9 cellular contexts compared by ENCODE assay signal in genomic region chr1:40703316-40703715, GRCh38. TPM values are rescaled to one million over a fixed set of nuclear protein-coding genes. Genes with fewer than 3 reads are reported as not detected.
A peak's percentile ranks its signal among the peaks of the same experiment; 100 is the strongest.
DNase-seq lines count a peak whose midpoint lies in the region; ATAC-seq and TF ChIP-seq lines count a peak whose summit lies in the region.
"Had no signal": no experiment of that assay in that cellular context is flagged by ENCODE, and none has a peak within 500 bp of the region (broad histone marks: within the 10 kb centered on the region; RNA-seq: fewer than 3 reads in every experiment).

No MANE protein-coding gene starts in this region.

- TF ChIP-seq POLR2A in body of pancreas (IDR thresholded peaks at IDR 0.05): no peak

- H3K4me3 Mint-ChIP-seq in CD4-positive, CD25-positive, alpha-beta regulatory T cell: no peak overlapping the region
- H3K4me3 Mint-ChIP-seq in IgD-negative memory B cell: peak overlapping the region in 1 of 4 donors; percentile 80
- H3K4me3 Mint-ChIP-seq in activated T-helper 17 cell treated with anti-CD3 and anti-CD28 coated beads, Interleukin-2, amount 50 U/mL, for 72 hours: no peak overlapping the region

- H3K4me1 ChIP-seq in CD4-positive, CD25-positive, alpha-beta regulatory T cell (ENCODE audit: control insufficient read depth, insufficient read depth, low read length, poor library complexity, severe bottlenecking): peaks cover 47% of the 10 kb centered on the region
- H3K4me1 ChIP-seq in body of pancreas: peaks cover 25% of the 10 kb centered on the region

- peaks cover 5% of the 10 kb centered on the region for H3K36me3 Mint-ChIP-seq in CD4-positive, CD25-positive, alpha-beta regulatory T cell
- H3K36me3 Mint-ChIP-seq in IgD-negative memory B cell: peaks cover 4% of the 10 kb centered on the region
- peaks cover 5% of the 10 kb centered on the region for H3K36me3 Mint-ChIP-seq in activated T-helper 17 cell treated with anti-CD3 and anti-CD28 coated beads, Interleukin-2, amount 50 U/mL, for 72 hours (ENCODE audit: low read depth)

- H3K27me3 ChIP-seq in CD4-positive, CD25-positive, alpha-beta regulatory T cell (ENCODE audit: control insufficient read depth, insufficient read depth, low read length): no peaks in the 10 kb centered on the region
- H3K27me3 ChIP-seq in body of pancreas: no peaks in the 10 kb centered on the region

- no peaks in the 10 kb centered on the region for H3K9me3 ChIP-seq in CD4-positive, CD25-positive, alpha-beta regulatory T cell (ENCODE audit: control insufficient read depth in 2 of 2, low read length in 2 of 2)
- H3K9me3 ChIP-seq in body of pancreas: no peaks in the 10 kb centered on the region

- DNase-seq in CD4-positive, CD25-positive, alpha-beta regulatory T cell: no peak
- no peak for DNase-seq in left colon
- no peak for DNase-seq in NCI-H526 (lab: John Stamatoyannopoulos, UW)
- DNase-seq in body of pancreas: no peak
- DNase-seq in amniotic stem cell (lab: John Stamatoyannopoulos, UW): no peak

- no peaks in the 10 kb centered on the region for H3K27me3 Mint-ChIP-seq in CD4-positive, CD25-positive, alpha-beta regulatory T cell
- H3K27me3 Mint-ChIP-seq in IgD-negative memory B cell: no peaks in the 10 kb centered on the region
- no peaks in the 10 kb centered on the region for H3K27me3 Mint-ChIP-seq in activated T-helper 17 cell treated with anti-CD3 and anti-CD28 coated beads, Interleukin-2, amount 50 U/mL, for 72 hours

- H3K4me1 Mint-ChIP-seq in CD4-positive, CD25-positive, alpha-beta regulatory T cell: peaks cover 41 to 72% (median 45%) of the 10 kb centered on the region in 4 donors
- peaks cover 36 to 52% (median 51%) of the 10 kb centered on the region in 3 donors for H3K4me1 Mint-ChIP-seq in IgD-negative memory B cell
- peaks cover 24% of the 10 kb centered on the region for H3K4me1 Mint-ChIP-seq in activated T-helper 17 cell treated with anti-CD3 and anti-CD28 coated beads, Interleukin-2, amount 50 U/mL, for 72 hours

- no peak for ATAC-seq in CD4-positive, CD25-positive, alpha-beta regulatory T cell (ENCODE audit: low read depth in 2 of 2)
- no peak for ATAC-seq in activated T-helper 17 cell treated with anti-CD3 and anti-CD28 coated beads, Interleukin-2, amount 50 U/mL, for 72 hours (replicated peaks)
- ATAC-seq in left colon: peak; percentile 24
- ATAC-seq in HG03565 (IDR thresholded peaks at IDR 0.05; ENCODE audit: unreplicated experiment): no peak
- ATAC-seq in body of pancreas: no peak

- no peaks in the 10 kb centered on the region for H3K36me3 ChIP-seq in CD4-positive, CD25-positive, alpha-beta regulatory T cell (ENCODE audit: control insufficient read depth, insufficient read depth, low read length)
- no peaks in the 10 kb centered on the region for H3K36me3 ChIP-seq in body of pancreas (replicated peaks in 1 of 2; ENCODE audit: insufficient read depth in 1 of 2, low read depth in 2 of 2)

- H3K4me3 ChIP-seq in CD4-positive, CD25-positive, alpha-beta regulatory T cell (ENCODE audit: low read depth, low read length): no peak overlapping the region
- H3K4me3 ChIP-seq in body of pancreas: no peak overlapping the region

- peak overlapping the region in 2 of 3 donors; percentile 63 to 82 for H3K27ac Mint-ChIP-seq in CD4-positive, CD25-positive, alpha-beta regulatory T cell
- H3K27ac Mint-ChIP-seq in IgD-negative memory B cell: peak overlapping the region in 2 of 3 donors; percentile 12 to 53
- H3K27ac Mint-ChIP-seq in activated T-helper 17 cell treated with anti-CD3 and anti-CD28 coated beads, Interleukin-2, amount 50 U/mL, for 72 hours: peak overlapping the region; percentile 41

- intact Hi-C loops in left colon (cut with DNase I, micrococcal nuclease): no loop called here
- intact Hi-C loops in body of pancreas (cut with DNase I): no loop called here

- H3K27ac ChIP-seq in CD4-positive, CD25-positive, alpha-beta regulatory T cell (ENCODE audit: insufficient read depth, low read length, poor library complexity, severe bottlenecking): no peak overlapping the region
- no peak overlapping the region for H3K27ac ChIP-seq in body of pancreas
- H3K27ac ChIP-seq: KMS-11 had no signal

- 81 to 90% methylated on average over 3 of the region's 3 CpGs for WGBS in body of pancreas, 2 donors

- no peak for TF ChIP-seq CTCF in body of pancreas (IDR thresholded peaks at IDR 0.05)

- peaks cover 0 to 1% (median 0%) of the 10 kb centered on the region in 7 donors for H3K9me3 Mint-ChIP-seq in CD4-positive, CD25-positive, alpha-beta regulatory T cell
- no peaks in the 10 kb centered on the region for H3K9me3 Mint-ChIP-seq in IgD-negative memory B cell
- H3K9me3 Mint-ChIP-seq in activated T-helper 17 cell treated with anti-CD3 and anti-CD28 coated beads, Interleukin-2, amount 50 U/mL, for 72 hours: no peaks in the 10 kb centered on the region

RNA-seq across cellular contexts. Expression of gene NFYC, which starts 11.8 kb away (rescaled TPM):
- total RNA-seq in CD4-positive, CD25-positive, alpha-beta regulatory T cell: 61.1 TPM
- 10 to 100 TPM; 51.2 to 59.0 (median 56.1) TPM for polyA plus RNA-seq in CD4-positive, CD25-positive, alpha-beta regulatory T cell
- 74.3 TPM for polyA plus RNA-seq in IgD-negative memory B cell
- total RNA-seq in activated T-helper 17 cell treated with anti-CD3 and anti-CD28 coated beads, Interleukin-2, amount 50 U/mL, for 72 hours: 10 to 100 TPM; 61.2 to 65.2 TPM
- total RNA-seq in left colon: 10 to 100 TPM; 62.5 TPM
- total RNA-seq in body of pancreas: 10 to 100 TPM; 37.2 to 44.9 TPM

RNA-seq across cellular contexts. Expression of gene RIMS3, which starts 37.8 kb away (rescaled TPM):
- total RNA-seq in CD4-positive, CD25-positive, alpha-beta regulatory T cell: 3.8 TPM
- 1 to 10 TPM; 1.0 to 3.3 (median 1.6) TPM for polyA plus RNA-seq in CD4-positive, CD25-positive, alpha-beta regulatory T cell
- 2.2 TPM for polyA plus RNA-seq in IgD-negative memory B cell
- 1 to 10 TPM; 3.0 to 4.2 TPM for total RNA-seq in activated T-helper 17 cell treated with anti-CD3 and anti-CD28 coated beads, Interleukin-2, amount 50 U/mL, for 72 hours
- total RNA-seq in left colon (10 to 100 TPM in 1 of 2 donors, 1 to 10 TPM in 1; 6.4 to 15.6 TPM), body of pancreas (1 to 10 TPM in 1 of 2 donors, under 1 TPM in 1; 0.66 to 2.1 TPM)
